In genomic region chr12:55843431-55843830, GRCh38 we compare ENCODE assay signal across 24 cellular contexts. TPM values are rescaled to one million over a fixed set of nuclear protein-coding genes. Genes with fewer than 3 reads are reported as not detected.
DNase-seq lines count a peak whose midpoint lies in the region; ATAC-seq and TF ChIP-seq lines count a peak whose summit lies in the region.
"Had no signal": no experiment of that assay in that cellular context is flagged by ENCODE, and none has a peak within 500 bp of the region (broad histone marks: within the 10 kb centered on the region; RNA-seq: fewer than 3 reads in every experiment).

No MANE protein-coding gene starts in this region.

- H3K4me1 Mint-ChIP-seq in nephron = peaks cover 39% of the 10 kb centered on the region
- peaks cover 10% of the 10 kb centered on the region for H3K4me1 Mint-ChIP-seq in activated CD4-positive, alpha-beta T cell treated with anti-CD3 and anti-CD28 coated beads, Interleukin-2, amount 10 ng/mL, durations not matched to agents 24 days and 14 days
- H3K4me1 Mint-ChIP-seq in activated T-helper 17 cell treated with anti-CD3 and anti-CD28 coated beads, Interleukin-2, amount 50 U/mL, for 72 hours = peaks cover 9% of the 10 kb centered on the region

- H3K4me3 ChIP-seq in IMR-90 (ENCODE audit: insufficient read depth, low read depth, low read length) (no peak overlapping the region), colonic mucosa (no peak overlapping the region), suprapubic skin (no peak overlapping the region)

- no peaks in the 10 kb centered on the region for H3K27me3 Mint-ChIP-seq in nephron (ENCODE audit: low read depth)
- H3K27me3 Mint-ChIP-seq in activated CD4-positive, alpha-beta T cell treated with anti-CD3 and anti-CD28 coated beads, Interleukin-2, amount 10 ng/mL, durations not matched to agents 24 days and 14 days = peaks cover 4% of the 10 kb centered on the region
- no peaks in the 10 kb centered on the region for H3K27me3 Mint-ChIP-seq in activated T-helper 17 cell treated with anti-CD3 and anti-CD28 coated beads, Interleukin-2, amount 50 U/mL, for 72 hours
- H3K27me3 Mint-ChIP-seq: activated naive CD8-positive, alpha-beta T cell; CD4-positive, alpha-beta memory T cell; naive thymus-derived CD4-positive, alpha-beta T cell had no signal

- no peak overlapping the region for H2AFZ ChIP-seq in IMR-90 (replicated peaks; ENCODE audit: low read length, poor library complexity)

- no peak overlapping the region for H3K4me3 Mint-ChIP-seq in nephron
- H3K4me3 Mint-ChIP-seq in activated CD4-positive, alpha-beta T cell treated with anti-CD3 and anti-CD28 coated beads, Interleukin-2, amount 10 ng/mL, durations not matched to agents 24 days and 14 days = no peak overlapping the region
- no peak overlapping the region for H3K4me3 Mint-ChIP-seq in activated T-helper 17 cell treated with anti-CD3 and anti-CD28 coated beads, Interleukin-2, amount 50 U/mL, for 72 hours
- H3K4me3 Mint-ChIP-seq: activated naive CD8-positive, alpha-beta T cell; activated T-cell treated with anti-CD3 and anti-CD28 coated beads, Interleukin-2, amount 50 U/mL, for 4 hours; CD4-positive, alpha-beta memory T cell; memory B cell; naive thymus-derived CD4-positive, alpha-beta T cell had no signal

- no peak overlapping the region for H3K4me2 ChIP-seq in IMR-90 (ENCODE audit: low read depth, low read length)

- peaks cover 21% of the 10 kb centered on the region for H3K9me1 ChIP-seq in IMR-90 (ENCODE audit: insufficient read depth, low read length)

- intact Hi-C loops in IMR-90 (cut with micrococcal nuclease) = no loop called here
- intact Hi-C loops in colonic mucosa (cut with DNase I) = no loop called here
- intact Hi-C loops in activated CD4-positive, alpha-beta T cell treated with anti-CD3 and anti-CD28 coated beads, Interleukin-2, amount 10 ng/mL, durations not matched to agents 24 days and 14 days (cut with micrococcal nuclease) = no loop called here

- H3K56ac ChIP-seq in IMR-90 (ENCODE audit: extremely low read depth, insufficient read depth, low read length) = peak overlapping the region; percentile 77; the same call in 1 of the 2 replicates

- in situ Hi-C loops in IMR-90 (cut with MboI; ENCODE audit: low sequenced_read_pairs) = no loop called here

- H3K18ac ChIP-seq in IMR-90 (ENCODE audit: low read depth, low read length) = no peak overlapping the region

- peak overlapping the region; percentile 77; the same call in 1 of the 2 replicates for H3K14ac ChIP-seq in IMR-90 (replicated peaks; ENCODE audit: low read depth, low read length)

- peak overlapping the region; percentile 81 for H4K91ac ChIP-seq in IMR-90 (ENCODE audit: insufficient read depth, low read depth, low read length)

- H3K27me3 ChIP-seq in IMR-90 (ENCODE audit: control insufficient read depth, insufficient read depth, low read length) (no peaks in the 10 kb centered on the region), colonic mucosa (no peaks in the 10 kb centered on the region), suprapubic skin (no peaks in the 10 kb centered on the region)

- H3K36me3 Mint-ChIP-seq in nephron (ENCODE audit: low read depth) = no peaks in the 10 kb centered on the region
- H3K36me3 Mint-ChIP-seq in activated CD4-positive, alpha-beta T cell treated with anti-CD3 and anti-CD28 coated beads, Interleukin-2, amount 10 ng/mL, durations not matched to agents 24 days and 14 days (ENCODE audit: low read depth) = no peaks in the 10 kb centered on the region
- no peaks in the 10 kb centered on the region for H3K36me3 Mint-ChIP-seq in activated T-helper 17 cell treated with anti-CD3 and anti-CD28 coated beads, Interleukin-2, amount 50 U/mL, for 72 hours (ENCODE audit: low read depth)
- H3K36me3 Mint-ChIP-seq: activated naive CD8-positive, alpha-beta T cell; CD4-positive, alpha-beta memory T cell; memory B cell; naive thymus-derived CD4-positive, alpha-beta T cell had no signal

- peak overlapping the region in 2 of 3 experiments; percentile 58 to 73 for H3K27ac Mint-ChIP-seq in nephron
- no peak overlapping the region for H3K27ac Mint-ChIP-seq in activated CD4-positive, alpha-beta T cell treated with anti-CD3 and anti-CD28 coated beads, Interleukin-2, amount 10 ng/mL, durations not matched to agents 24 days and 14 days
- H3K27ac Mint-ChIP-seq in activated T-helper 17 cell treated with anti-CD3 and anti-CD28 coated beads, Interleukin-2, amount 50 U/mL, for 72 hours = no peak overlapping the region
- H3K27ac Mint-ChIP-seq: activated naive CD8-positive, alpha-beta T cell; CD4-positive, alpha-beta memory T cell; memory B cell; naive thymus-derived CD4-positive, alpha-beta T cell had no signal

- CTCF ChIA-PET in IMR-90 (lab: Yijun Ruan, JAX) = interaction anchor here (0.5 kb wide), 1 partner anchor 22 kb away, joined by 3 read pairs; no protein-coding TSS in a partner anchor

- peak overlapping the region; percentile 76 for H2AK5ac ChIP-seq in IMR-90 (ENCODE audit: low read depth, low read length)

- H4K5ac ChIP-seq in IMR-90 (ENCODE audit: low read depth, low read length) = peak overlapping the region; percentile 58

- H3K9me3 ChIP-seq in IMR-90 (ENCODE audit: control insufficient read depth, insufficient read depth, low read length) (no peaks in the 10 kb centered on the region), colonic mucosa (no peaks in the 10 kb centered on the region), suprapubic skin (no peaks in the 10 kb centered on the region)

- H2AK9ac ChIP-seq in IMR-90 (replicated peaks; ENCODE audit: low read depth, low read length, poor library complexity) = peak overlapping the region; percentile 50

- H3K9me3 Mint-ChIP-seq in nephron = no peaks in the 10 kb centered on the region
- no peaks in the 10 kb centered on the region for H3K9me3 Mint-ChIP-seq in activated CD4-positive, alpha-beta T cell treated with anti-CD3 and anti-CD28 coated beads, Interleukin-2, amount 10 ng/mL, durations not matched to agents 24 days and 14 days
- H3K9me3 Mint-ChIP-seq in activated T-helper 17 cell treated with anti-CD3 and anti-CD28 coated beads, Interleukin-2, amount 50 U/mL, for 72 hours = no peaks in the 10 kb centered on the region
- H3K9me3 Mint-ChIP-seq: activated T-cell treated with anti-CD3 and anti-CD28 coated beads, Interleukin-2, amount 50 U/mL, for 4 hours; CD4-positive, alpha-beta memory T cell; memory B cell had no signal

- H3K27ac ChIP-seq in IMR-90 (ENCODE audit: insufficient read depth, low read length) = no peak overlapping the region
- H3K27ac ChIP-seq in colonic mucosa = peak overlapping the region; percentile 47
- no peak overlapping the region for H3K27ac ChIP-seq in suprapubic skin

- no TSS peak for BruUV-seq in IMR-90 (replicated peaks; lab: Mats Ljungman, UMichigan)

- H4K20me1 ChIP-seq in IMR-90 (ENCODE audit: insufficient read depth, low read length) = no peaks in the 10 kb centered on the region

- no peak overlapping the region for H2BK5ac ChIP-seq in IMR-90 (ENCODE audit: low read depth, low read length, poor library complexity, severe bottlenecking)

- peaks cover 13 to 33% of the 10 kb centered on the region in 2 experiments for H3K79me1 ChIP-seq in IMR-90 (ENCODE audit: low read depth in 1 of 2, low read length in 2 of 2)

- TF ChIP-seq CTCF in IMR-90 (conservative IDR thresholded peaks at IDR 0.05; ENCODE audit: low read depth, low read length) (no peak), colonic mucosa (IDR thresholded peaks at IDR 0.05) (no peak), nephron (IDR thresholded peaks at IDR 0.05; ENCODE audit: unreplicated experiment in 3 of 3) (no peak), suprapubic skin (IDR thresholded peaks at IDR 0.05) (no peak)

- POLR2A ChIA-PET in IMR-90 (lab: Charles Lee; ENCODE audit: unreplicated experiment) = no interaction called here

- H4K8ac ChIP-seq in IMR-90 (ENCODE audit: low read depth in 2 of 2, low read length in 2 of 2) = peak overlapping the region; percentile 80 to 96; a peak in 2 of 4 replicates

- H3K23ac ChIP-seq in IMR-90 (ENCODE audit: low read depth, low read length) = no peak overlapping the region

- no peak for ATAC-seq in IMR-90 (ENCODE audit: low read depth)
- ATAC-seq in activated T-helper 17 cell treated with anti-CD3 and anti-CD28 coated beads, Interleukin-2, amount 50 U/mL, for 72 hours (replicated peaks) = no peak
- ATAC-seq: activated T-cell treated with anti-CD3 and anti-CD28 coated beads, Interleukin-2, amount 50 U/mL, for 4 hours; naive thymus-derived CD4-positive, alpha-beta T cell had no signal

- peaks cover 16% of the 10 kb centered on the region for H3K36me3 ChIP-seq in IMR-90 (ENCODE audit: control insufficient read depth, insufficient read depth, low read length)
- no peaks in the 10 kb centered on the region for H3K36me3 ChIP-seq in colonic mucosa
- H3K36me3 ChIP-seq in suprapubic skin = no peaks in the 10 kb centered on the region

- dilution Hi-C loops in IMR-90 (cut with HindIII; ENCODE audit: low sequenced_read_pairs, unreplicated experiment) = no loop called here

- TF ChIP-seq RAD21 in IMR-90 (IDR thresholded peaks at IDR 0.05; ENCODE audit: low read length) = no peak

- WGBS in IMR-90 (ENCODE audit: extremely low coverage in 2 of 2, insufficient read length in 1 of 2), 2 experiments = no CpG with 5 or more reads among the region's 4 CpGs
- 86% methylated on average over 4 of the region's 4 CpGs for WGBS in suprapubic skin

- peaks cover 19% of the 10 kb centered on the region for H3K4me1 ChIP-seq in IMR-90 (ENCODE audit: control insufficient read depth, insufficient read depth, low read length)
- H3K4me1 ChIP-seq in colonic mucosa = no peaks in the 10 kb centered on the region
- peaks cover 31% of the 10 kb centered on the region for H3K4me1 ChIP-seq in suprapubic skin

- no peak overlapping the region for H3K9ac ChIP-seq in IMR-90 (ENCODE audit: low read depth, low read length)
- H3K9ac ChIP-seq in colonic mucosa (ENCODE audit: low read depth in 2 of 2, low read length in 2 of 2) = no peak overlapping the region

- peak overlapping the region; percentile 95 for H3K4ac ChIP-seq in IMR-90 (ENCODE audit: low read depth, low read length)

- peak overlapping the region; percentile 87 for H2BK120ac ChIP-seq in IMR-90 (ENCODE audit: low read depth, low read length)

- no peak for TF ChIP-seq POLR2A in IMR-90 (IDR thresholded peaks at IDR 0.05; ENCODE audit: low read depth, low read length)
- no peak for TF ChIP-seq POLR2A in suprapubic skin (IDR thresholded peaks at IDR 0.05)

- no peak for TF ChIP-seq EP300 in suprapubic skin (IDR thresholded peaks at IDR 0.05)

- DNase-seq in IMR-90 (no peak), colonic mucosa (no peak), suprapubic skin (ENCODE audit: low spot score in 2 of 2) (peak; percentile 52 to 65), NCI-H2029 treated with DMSO at 0.1 percent for 48 hours (lab: John Stamatoyannopoulos, UW) (no peak)
- DNase-seq in activated CD4-positive, alpha-beta T cell treated with anti-CD3 and anti-CD28 coated beads, Interleukin-2, amount 10 ng/mL, durations not matched to agents 24 days and 14 days = no peak
- DNase-seq: activated T-cell treated with anti-CD3 and anti-CD28 coated beads, Interleukin-2, amount 50 U/mL, for 4 hours; CD4-positive, alpha-beta memory T cell; cerebellar nuclear complex; DMS53; GDM1; head of caudate nucleus; MM.1S; naive thymus-derived CD4-positive, alpha-beta T cell; NCI-H1417 treated with DMSO at 0.1 percent for 48 hours; NCI-H510A treated with DMSO at 0.1 percent for 48 hours; retina; stimulated activated CD4-positive, alpha-beta T cell treated with anti-CD3 and anti-CD28 coated beads, Interleukin-4, amount 100 ng/mL, for 4 hours; stimulated activated naive CD4-positive, alpha-beta T cell; T-helper 1 cell had no signal

- peak overlapping the region; percentile 96 for H2BK20ac ChIP-seq in IMR-90 (ENCODE audit: low read depth, low read length)

- peak overlapping the region; percentile 94; the same call in 2 of the 3 replicates for H2BK15ac ChIP-seq in IMR-90 (ENCODE audit: low read depth, low read length)

RNA-seq across cellular contexts. Expression of gene MMP19, which starts 0.7 kb away (rescaled TPM):
- 8.6 and 9.9 TPM in 2 replicates for total RNA-seq in IMR-90 (2012; rRNA removed)
- 34.3 and 34.7 TPM in 2 replicates for polyA plus RNA-seq in IMR-90 (2012; rRNA removed)
- polyA plus RNA-seq in IMR-90 (2012; cell fraction: cytosol; rRNA removed) = 22.3 and 24.0 TPM in 2 replicates
- 56.9 and 100 TPM in 2 replicates for polyA plus RNA-seq in IMR-90 (2012; cell fraction: nucleus; rRNA removed; ENCODE audit: low replicate concordance)
- 1 to 10 TPM; 2.1 to 2.7 TPM for total RNA-seq in colonic mucosa
- total RNA-seq in suprapubic skin = 10 to 100 TPM in 1 of 4 donors, 1 to 10 TPM in 3; 4.2 to 10.5 (median 5.5) TPM
- total RNA-seq in activated CD4-positive, alpha-beta T cell treated with anti-CD3 and anti-CD28 coated beads, Interleukin-2, amount 10 ng/mL, durations not matched to agents 24 days and 14 days = not detected in 2 replicates
- not detected for total RNA-seq in activated T-helper 17 cell treated with anti-CD3 and anti-CD28 coated beads, Interleukin-2, amount 50 U/mL, for 72 hours
- total RNA-seq: activated CD8-positive, alpha-beta memory T cell treated with anti-CD3 and anti-CD28 coated beads for 36 hours; activated T-cell treated with anti-CD3 and anti-CD28 coated beads, Interleukin-2, amount 50 U/mL, for 4 hours had no signal
- polyA plus RNA-seq: CD4-positive, alpha-beta memory T cell; naive thymus-derived CD4-positive, alpha-beta T cell had no signal

RNA-seq across cellular contexts. Expression of gene DNAJC14, which starts 14.0 kb away (rescaled TPM):
- total RNA-seq in IMR-90 (2012; rRNA removed) = 56.3 and 56.9 TPM in 2 replicates
- polyA plus RNA-seq in IMR-90 (2012; rRNA removed) = 13.3 and 19.8 TPM in 2 replicates
- polyA plus RNA-seq in IMR-90 (2012; cell fraction: cytosol; rRNA removed) = 10.2 and 10.5 TPM in 2 replicates
- 3.8 and 6.8 TPM in 2 replicates for polyA plus RNA-seq in IMR-90 (2012; cell fraction: nucleus; rRNA removed; ENCODE audit: low replicate concordance)
- total RNA-seq in colonic mucosa = 10 to 100 TPM; 24.6 to 24.7 TPM
- total RNA-seq in suprapubic skin = 10 to 100 TPM; 29.8 to 38.2 (median 36.2) TPM
- total RNA-seq in activated CD4-positive, alpha-beta T cell treated with anti-CD3 and anti-CD28 coated beads, Interleukin-2, amount 10 ng/mL, durations not matched to agents 24 days and 14 days = 39.8 and 42.0 TPM in 2 replicates
- total RNA-seq in activated T-helper 17 cell treated with anti-CD3 and anti-CD28 coated beads, Interleukin-2, amount 50 U/mL, for 72 hours = 10 to 100 TPM; 30.7 to 33.0 TPM

RNA-seq across cellular contexts. Expression of gene ORMDL2, which starts 25.6 kb away (rescaled TPM):
- total RNA-seq in IMR-90 (2012; rRNA removed) (20.4 and 23.3 TPM in 2 replicates), colonic mucosa (10 to 100 TPM; 59.3 to 93.3 TPM), suprapubic skin (10 to 100 TPM in 3 of 4 donors, 1 to 10 TPM in 1; 8.6 to 22.8 (median 18.2) TPM)
- 38.6 and 39.7 TPM in 2 replicates for polyA plus RNA-seq in IMR-90 (2012; rRNA removed)
- polyA plus RNA-seq in IMR-90 (2012; cell fraction: cytosol; rRNA removed) = 21.1 and 27.5 TPM in 2 replicates
- 7.7 and 16.1 TPM in 2 replicates for polyA plus RNA-seq in IMR-90 (2012; cell fraction: nucleus; rRNA removed; ENCODE audit: low replicate concordance)
- 49.8 and 55.8 TPM in 2 replicates for total RNA-seq in activated CD4-positive, alpha-beta T cell treated with anti-CD3 and anti-CD28 coated beads, Interleukin-2, amount 10 ng/mL, durations not matched to agents 24 days and 14 days
- total RNA-seq in activated T-helper 17 cell treated with anti-CD3 and anti-CD28 coated beads, Interleukin-2, amount 50 U/mL, for 72 hours = 10 to 100 TPM; 26.5 to 40.2 TPM

RNA-seq across cellular contexts. Expression of gene SARNP, which starts 25.9 kb away (rescaled TPM):
- total RNA-seq in IMR-90 (2012; rRNA removed) (46.8 and 132 TPM in 2 replicates), colonic mucosa (10 to 100 TPM; 52.3 to 53.0 TPM), suprapubic skin (10 to 100 TPM; 32.0 to 45.8 (median 40.1) TPM)
- 99.6 and 103 TPM in 2 replicates for polyA plus RNA-seq in IMR-90 (2012; rRNA removed)
- 11.6 and 29.4 TPM in 2 replicates for polyA plus RNA-seq in IMR-90 (2012; cell fraction: cytosol; rRNA removed)
- 3.7 and 41.2 TPM in 2 replicates for polyA plus RNA-seq in IMR-90 (2012; cell fraction: nucleus; rRNA removed; ENCODE audit: low replicate concordance)
- 76.6 and 81.6 TPM in 2 replicates for total RNA-seq in activated CD4-positive, alpha-beta T cell treated with anti-CD3 and anti-CD28 coated beads, Interleukin-2, amount 10 ng/mL, durations not matched to agents 24 days and 14 days
- total RNA-seq in activated T-helper 17 cell treated with anti-CD3 and anti-CD28 coated beads, Interleukin-2, amount 50 U/mL, for 72 hours = 100 to 1,000 TPM in 1 of 2 donors, 10 to 100 TPM in 1; 63.6 to 103 TPM

Comparison
In these comparisons a context has a peak if more than half of its experiments do, and no peak if none do; other contexts are left out.
1. DNase-seq: peak in suprapubic skin (2 of 2); none in IMR-90 (single experiment), colonic mucosa (single experiment), NCI-H2029 treated with DMSO at 0.1 percent for 48 hours (single experiment) and activated CD4-positive, alpha-beta T cell treated with anti-CD3 and anti-CD28 coated beads, Interleukin-2, amount 10 ng/mL, durations not matched to agents 24 days and 14 days (single experiment).
2. H3K27ac Mint-ChIP-seq: peak in nephron (2 of 3); none in activated CD4-positive, alpha-beta T cell treated with anti-CD3 and anti-CD28 coated beads, Interleukin-2, amount 10 ng/mL, durations not matched to agents 24 days and 14 days (single experiment) and activated T-helper 17 cell treated with anti-CD3 and anti-CD28 coated beads, Interleukin-2, amount 50 U/mL, for 72 hours (single experiment).